ENCODE assay signal across 20 cellular contexts in genomic region chr9:127067603-127068220, GRCh38. TPM values are rescaled to one million over a fixed set of nuclear protein-coding genes. Genes with fewer than 3 reads are reported as not detected.
DNase-seq lines count a peak whose midpoint lies in the region; ATAC-seq and TF ChIP-seq lines count a peak whose summit lies in the region.
"Had no signal": no experiment of that assay in that cellular context is flagged by ENCODE, and none has a peak within 500 bp of the region (broad histone marks: within the 10 kb centered on the region; RNA-seq: fewer than 3 reads in every experiment).

No MANE protein-coding gene starts in this region.

- no peak overlapping the region for H2AFZ ChIP-seq in hepatocyte

- no peaks in the 10 kb centered on the region for H3K27me3 ChIP-seq in hepatocyte
- H3K27me3 ChIP-seq: gastroesophageal sphincter, ovary, right lobe of liver, SJCRH30, testis had no signal

- intact Hi-C loops in cardiac septum (cut with DNase I), result no loop called here
- intact Hi-C loops in left cardiac atrium (cut with DNase I), result no loop called here

- H3K9me2 ChIP-seq in hepatocyte (replicated peaks; ENCODE audit: insufficient read depth), result no peaks in the 10 kb centered on the region

- H3K4me3 Mint-ChIP-seq in type B pancreatic cell, result peak overlapping the region; percentile 70
- H3K4me3 Mint-ChIP-seq: activated naive CD8-positive, alpha-beta T cell treated with anti-CD3 and anti-CD28 coated beads, Interleukin-2, amount 50 U/mL, for 24 hours; dendritic cell treated with granulocyte-macrophage colony-stimulating factor and Interleukin-4, amounts not matched to agents 40 ng/mL and 50 ng/mL, for 4 days; natural killer cell had no signal

- peak; percentile 14 for DNase-seq in cardiac septum (ENCODE audit: low spot score)
- no peak for DNase-seq in left cardiac atrium
- peak; percentile 95 for DNase-seq in RPMI8226
- DNase-seq in hepatocyte (ENCODE audit: low spot score), result peak; percentile 51
- DNase-seq in type B pancreatic cell (ENCODE audit: extremely low spot score, unreplicated experiment), result no peak
- no peak for DNase-seq in DMS79 (lab: John Stamatoyannopoulos, UW)
- DNase-seq: activated effector memory CD4-positive, alpha-beta T cell treated with anti-CD3 and anti-CD28 coated beads, Interleukin-2, amount 50 U/mL, for 16 hours; activated naive CD8-positive, alpha-beta T cell treated with anti-CD3 and anti-CD28 coated beads, Interleukin-2, amount 50 U/mL, for 24 hours; natural killer cell; NCI-H1417; NCI-H69; ovary; right lobe of liver; SJCRH30; T-helper 1 cell; testis had no signal

- H3K4me2 ChIP-seq in hepatocyte, result peak overlapping the region; percentile 34

- H3K27me3 Mint-ChIP-seq in type B pancreatic cell, result no peaks in the 10 kb centered on the region
- H3K27me3 Mint-ChIP-seq: activated naive CD8-positive, alpha-beta T cell treated with anti-CD3 and anti-CD28 coated beads, Interleukin-2, amount 50 U/mL, for 24 hours; dendritic cell treated with granulocyte-macrophage colony-stimulating factor and Interleukin-4, amounts not matched to agents 40 ng/mL and 50 ng/mL, for 4 days had no signal

- H3K36me3 Mint-ChIP-seq in type B pancreatic cell, result peaks cover 10% of the 10 kb centered on the region

- H3K27ac ChIP-seq in hepatocyte, result peak overlapping the region; percentile 91
- H3K27ac ChIP-seq: gastroesophageal sphincter, ovary, right lobe of liver, SJCRH30, testis had no signal

- peaks cover 7% of the 10 kb centered on the region for H3K9me3 Mint-ChIP-seq in type B pancreatic cell
- H3K9me3 Mint-ChIP-seq: dendritic cell treated with granulocyte-macrophage colony-stimulating factor and Interleukin-4, amounts not matched to agents 40 ng/mL and 50 ng/mL, for 4 days had no signal

- no peak for TF ChIP-seq CTCF in hepatocyte (IDR thresholded peaks at IDR 0.05; ENCODE audit: poor library complexity)
- TF ChIP-seq CTCF in type B pancreatic cell (conservative IDR thresholded peaks at IDR 0.05), result no peak

- H3K27ac Mint-ChIP-seq in type B pancreatic cell, result peak overlapping the region; percentile 95
- H3K27ac Mint-ChIP-seq: activated naive CD8-positive, alpha-beta T cell treated with anti-CD3 and anti-CD28 coated beads, Interleukin-2, amount 50 U/mL, for 24 hours; dendritic cell treated with granulocyte-macrophage colony-stimulating factor and Interleukin-4, amounts not matched to agents 40 ng/mL and 50 ng/mL, for 4 days; natural killer cell had no signal

- peaks cover 7% of the 10 kb centered on the region for H3K4me1 Mint-ChIP-seq in type B pancreatic cell (ENCODE audit: unreplicated experiment)
- H3K4me1 Mint-ChIP-seq: activated naive CD8-positive, alpha-beta T cell treated with anti-CD3 and anti-CD28 coated beads, Interleukin-2, amount 50 U/mL, for 24 hours; natural killer cell had no signal

- no peak overlapping the region for H3K4me3 ChIP-seq in hepatocyte
- H3K4me3 ChIP-seq: gastroesophageal sphincter, ovary, right lobe of liver, SJCRH30, testis had no signal

- H3K36me3 ChIP-seq in hepatocyte (replicated peaks; ENCODE audit: insufficient read depth, low read depth), result no peaks in the 10 kb centered on the region
- H3K36me3 ChIP-seq: ovary, right lobe of liver, SJCRH30 had no signal

- H3K4me1 ChIP-seq in hepatocyte (ENCODE audit: insufficient read depth), result peaks cover 25% of the 10 kb centered on the region
- H3K4me1 ChIP-seq: gastroesophageal sphincter, right lobe of liver, SJCRH30, testis had no signal

- no peaks in the 10 kb centered on the region for H3K79me2 ChIP-seq in hepatocyte

- no peaks in the 10 kb centered on the region for H3K9me3 ChIP-seq in hepatocyte (ENCODE audit: low read depth)
- H3K9me3 ChIP-seq: ovary, right lobe of liver, SJCRH30, testis had no signal

- WGBS in hepatocyte (ENCODE audit: low lambda C conversion rate, missing lambda C conversion rate), result 74% methylated on average over 5 of the region's 5 CpGs

- H4K20me1 ChIP-seq in hepatocyte (ENCODE audit: insufficient read depth, poor library complexity, severe bottlenecking), result no peaks in the 10 kb centered on the region

- no peak for ATAC-seq in left cardiac atrium
- ATAC-seq in GM21717 (IDR thresholded peaks at IDR 0.05; ENCODE audit: unreplicated experiment), result no peak
- ATAC-seq in GM18870 (IDR thresholded peaks at IDR 0.05; ENCODE audit: unreplicated experiment), result no peak
- ATAC-seq: activated naive CD8-positive, alpha-beta T cell treated with anti-CD3 and anti-CD28 coated beads, Interleukin-2, amount 50 U/mL, for 24 hours; gastroesophageal sphincter; natural killer cell; right lobe of liver had no signal

RNA-seq across cellular contexts. Expression of gene ANGPTL2, which starts 54.7 kb away (rescaled TPM):
- total RNA-seq in cardiac septum (41.4 TPM), left cardiac atrium (10 to 100 TPM; 51.8 to 63.1 TPM), hepatocyte (17.6 and 18.0 TPM in 2 replicates), type B pancreatic cell (ENCODE audit: low replicate concordance) (5.4 and 20.6 TPM in 2 replicates)
- 25.6 and 28.6 TPM in 2 replicates for polyA plus RNA-seq in hepatocyte
- total RNA-seq: natural killer cell had no signal

Comparison
In these comparisons a context has a peak if more than half of its experiments do, and no peak if none do; other contexts are left out.
1. DNase-seq: peak in cardiac septum (single experiment), RPMI8226 (single experiment) and hepatocyte (single experiment); none in left cardiac atrium (single experiment), type B pancreatic cell (single experiment) and DMS79 (single experiment).